Comparison of ENCODE assay signal across 19 cellular contexts in genomic region chr10:6350609-6351008, GRCh38.
DNase-seq lines count a peak whose midpoint lies in the region; ATAC-seq, FAIRE-seq and TF ChIP-seq lines count a peak whose summit lies in the region.
"Had no signal": no experiment of that assay in that cellular context is flagged by ENCODE, and none has a peak within 500 bp of the region (broad histone marks: within the 10 kb centered on the region; RNA-seq: fewer than 3 reads in every experiment).

No MANE protein-coding gene starts in this region.

- TF ChIP-seq EP300 in esophagus muscularis mucosa (IDR thresholded peaks at IDR 0.05) = no peak

- peaks cover 6% of the 10 kb centered on the region for H3K9me3 Mint-ChIP-seq in stimulated activated naive CD8-positive, alpha-beta T cell treated with anti-CD3 and anti-CD28 coated beads, Interleukin-15, Interleukin-2, amounts not matched to agents 100 ng/mL and 50 ng/mL, for 24 hours
- H3K9me3 Mint-ChIP-seq in stimulated activated naive CD8-positive, alpha-beta T cell treated with anti-CD3 and anti-CD28 coated beads, Interleukin-15, amount 100 ng/mL, for 72 hours = peaks cover 25 to 32% of the 10 kb centered on the region in 2 donors

- no peak overlapping the region for H3K4me3 ChIP-seq in bronchial epithelial cell (ENCODE audit: low read depth, low read length)
- no peak overlapping the region for H3K4me3 ChIP-seq in esophagus muscularis mucosa
- H3K4me3 ChIP-seq in pancreas = no peak overlapping the region
- H3K4me3 ChIP-seq: lower lobe of right lung had no signal

- no peak for ATAC-seq in stimulated activated naive CD8-positive, alpha-beta T cell treated with anti-CD3 and anti-CD28 coated beads, Interleukin-15, amount 100 ng/mL, for 72 hours
- no peak for ATAC-seq in pancreas
- ATAC-seq: lower lobe of right lung, right cardiac atrium, Right ventricle myocardium inferior had no signal

- no peak for DNase-seq in stimulated activated naive CD8-positive, alpha-beta T cell treated with anti-CD3 and anti-CD28 coated beads, Interleukin-15, amount 100 ng/mL, for 72 hours
- no peak for DNase-seq in bronchial epithelial cell (ENCODE audit: low read depth)
- DNase-seq in esophagus muscularis mucosa (ENCODE audit: extremely low spot score) = no peak
- no peak for DNase-seq in pancreas
- DNase-seq in glomerular visceral epithelial cell (ENCODE audit: extremely low spot score) = no peak
- no peak for DNase-seq in inferior parietal cortex (ENCODE audit: extremely low spot score)
- DNase-seq: activated gamma-delta T cell treated with Interleukin-2 at 50 U/mL for 16 hours, Calu3, endodermal cell, Karpas-422, lower lobe of right lung, NCI-H1105, NCI-H2107, NCI-H510A treated with DMSO at 0.1 percent for 48 hours, right cardiac atrium had no signal

- H3K9me3 ChIP-seq in esophagus muscularis mucosa = peaks cover 0 to 6% (median 0%) of the 10 kb centered on the region in 4 donors
- no peaks in the 10 kb centered on the region for H3K9me3 ChIP-seq in pancreas
- H3K9me3 ChIP-seq: lower lobe of right lung had no signal

- H3K27me3 ChIP-seq in bronchial epithelial cell (ENCODE audit: control insufficient read depth, insufficient read depth, low read length) = peaks cover 2% of the 10 kb centered on the region
- no peaks in the 10 kb centered on the region for H3K27me3 ChIP-seq in esophagus muscularis mucosa
- H3K27me3 ChIP-seq in pancreas = no peaks in the 10 kb centered on the region

- peak overlapping the region; percentile 79 for H3K27ac Mint-ChIP-seq in stimulated activated naive CD8-positive, alpha-beta T cell treated with anti-CD3 and anti-CD28 coated beads, Interleukin-15, Interleukin-2, amounts not matched to agents 100 ng/mL and 50 ng/mL, for 24 hours
- no peak overlapping the region for H3K27ac Mint-ChIP-seq in stimulated activated naive CD8-positive, alpha-beta T cell treated with anti-CD3 and anti-CD28 coated beads, Interleukin-15, amount 100 ng/mL, for 72 hours
- H3K27ac Mint-ChIP-seq: endodermal cell had no signal

- no peaks in the 10 kb centered on the region for H3K27me3 Mint-ChIP-seq in stimulated activated naive CD8-positive, alpha-beta T cell treated with anti-CD3 and anti-CD28 coated beads, Interleukin-15, Interleukin-2, amounts not matched to agents 100 ng/mL and 50 ng/mL, for 24 hours
- H3K27me3 Mint-ChIP-seq in stimulated activated naive CD8-positive, alpha-beta T cell treated with anti-CD3 and anti-CD28 coated beads, Interleukin-15, amount 100 ng/mL, for 72 hours = no peaks in the 10 kb centered on the region

- FAIRE-seq in bronchial epithelial cell (lab: Jason Lieb, UNC) = peak; percentile 58
- no peak for FAIRE-seq in pancreas (lab: Jason Lieb, UNC)
- FAIRE-seq: colon had no signal

- no peak overlapping the region for H3K4me3 Mint-ChIP-seq in stimulated activated naive CD8-positive, alpha-beta T cell treated with anti-CD3 and anti-CD28 coated beads, Interleukin-15, Interleukin-2, amounts not matched to agents 100 ng/mL and 50 ng/mL, for 24 hours
- H3K4me3 Mint-ChIP-seq in stimulated activated naive CD8-positive, alpha-beta T cell treated with anti-CD3 and anti-CD28 coated beads, Interleukin-15, amount 100 ng/mL, for 72 hours = no peak overlapping the region
- H3K4me3 Mint-ChIP-seq: endodermal cell had no signal

- 0 out of 2 replicates have a peak, but pooled peaks have one; percentile 7 for TF ChIP-seq POLR2A in Raji (IDR thresholded peaks at IDR 0.05; ENCODE audit: insufficient read depth, low read depth, low read length)
- no peak for TF ChIP-seq POLR2A in esophagus muscularis mucosa (IDR thresholded peaks at IDR 0.05; ENCODE audit: low read depth)

- intact Hi-C loops in esophagus muscularis mucosa (cut with DNase I) = no loop called here
- intact Hi-C loops in pancreas (cut with DNase I) = no loop called here

- H3K27ac ChIP-seq in esophagus muscularis mucosa (replicated peaks in 1 of 4) (no peak overlapping the region), pancreas (no peak overlapping the region)
- H3K27ac ChIP-seq: lower lobe of right lung had no signal

- peaks cover 5% of the 10 kb centered on the region for H3K36me3 Mint-ChIP-seq in stimulated activated naive CD8-positive, alpha-beta T cell treated with anti-CD3 and anti-CD28 coated beads, Interleukin-15, Interleukin-2, amounts not matched to agents 100 ng/mL and 50 ng/mL, for 24 hours (ENCODE audit: low read depth)

- H3K36me3 ChIP-seq in bronchial epithelial cell (ENCODE audit: control insufficient read depth, insufficient read depth, low read length) (no peaks in the 10 kb centered on the region), esophagus muscularis mucosa (no peaks in the 10 kb centered on the region), pancreas (no peaks in the 10 kb centered on the region)
- H3K36me3 ChIP-seq: lower lobe of right lung had no signal

- TF ChIP-seq CTCF in bronchial epithelial cell (IDR thresholded peaks at IDR 0.05; ENCODE audit: insufficient read depth, low read length, severe bottlenecking) (no peak), esophagus muscularis mucosa (IDR thresholded peaks at IDR 0.05) (no peak), pancreas (IDR thresholded peaks at IDR 0.05) (no peak)

- H3K4me1 Mint-ChIP-seq in stimulated activated naive CD8-positive, alpha-beta T cell treated with anti-CD3 and anti-CD28 coated beads, Interleukin-15, Interleukin-2, amounts not matched to agents 100 ng/mL and 50 ng/mL, for 24 hours (ENCODE audit: low read depth) = peaks cover 55% of the 10 kb centered on the region
- H3K4me1 Mint-ChIP-seq in stimulated activated naive CD8-positive, alpha-beta T cell treated with anti-CD3 and anti-CD28 coated beads, Interleukin-15, amount 100 ng/mL, for 72 hours = peaks cover 63% of the 10 kb centered on the region

- WGBS in esophagus muscularis mucosa = 100% methylated on average over 3 of the region's 3 CpGs
- WGBS in pancreas, 2 donors = 91 to 95% methylated on average over 3 of the region's 3 CpGs

- H3K4me1 ChIP-seq in esophagus muscularis mucosa (peaks cover 0 to 16% (median 0%) of the 10 kb centered on the region in 4 donors), pancreas (peaks cover 8 to 18% (median 14%) of the 10 kb centered on the region in 3 donors)
